16 cellular contexts compared by ENCODE assay signal in the genomic region with DNA sequence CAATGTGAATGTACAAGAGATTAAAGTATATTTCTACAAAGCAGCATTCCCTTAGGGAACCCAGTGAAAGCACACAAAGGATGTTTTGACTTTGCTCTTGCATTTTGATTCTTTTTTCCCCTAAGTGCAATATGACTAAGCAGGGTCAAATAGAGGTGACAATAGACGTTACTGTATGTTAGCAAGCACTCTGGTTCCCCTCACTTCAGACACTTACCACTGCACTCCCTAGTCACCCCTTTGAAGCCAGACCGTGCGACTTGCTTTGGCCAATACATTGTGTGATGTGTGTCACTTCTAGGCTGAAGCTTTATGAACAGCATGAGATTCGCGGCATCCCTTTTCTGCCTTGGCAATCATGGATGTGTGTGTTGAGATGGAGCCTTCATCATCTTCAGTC.
A peak's percentile ranks its signal among the peaks of the same experiment; 100 is the strongest.
DNase-seq lines count a peak whose midpoint lies in the region; ATAC-seq and TF ChIP-seq lines count a peak whose summit lies in the region.
"Had no signal": no experiment of that assay in that cellular context is flagged by ENCODE, and none has a peak within 500 bp of the region (broad histone marks: within the 10 kb centered on the region; RNA-seq: fewer than 3 reads in every experiment).

No MANE protein-coding gene starts in this region.

- no peak overlapping the region for H3K14ac ChIP-seq in mesenchymal stem cell (ENCODE audit: low read length in 2 of 2)

- WGBS in GM23248 (ENCODE audit: low coverage in 1 of 2, low lambda C conversion rate in 2 of 2, missing lambda C conversion rate in 2 of 2), 2 experiments: 72 to 77% methylated on average over 5 of the region's 5 CpGs
- 73% methylated on average over 5 of the region's 5 CpGs for WGBS in mesenchymal stem cell
- no CpG with 5 or more reads among the region's 5 CpGs for WGBS in mesendoderm (ENCODE audit: extremely low coverage, insufficient coverage, low lambda C conversion rate)

- H2AFZ ChIP-seq in GM23248 (no peak overlapping the region), mesenchymal stem cell (ENCODE audit: low read depth, low read length) (no peak overlapping the region)

- H3K23ac ChIP-seq in mesenchymal stem cell (ENCODE audit: low read length in 2 of 2): no peak overlapping the region
- no peak overlapping the region for H3K23ac ChIP-seq in mesendoderm (ENCODE audit: low read length)

- H4K20me1 ChIP-seq in GM23248 (ENCODE audit: insufficient read depth): no peaks in the 10 kb centered on the region

- no peak for ATAC-seq in GM21723 (IDR thresholded peaks at IDR 0.05; ENCODE audit: unreplicated experiment)

- no peaks in the 10 kb centered on the region for H3F3A ChIP-seq in GM23248 (ENCODE audit: insufficient read depth)

- H3K36me3 ChIP-seq in GM23248 (ENCODE audit: low read depth) (no peaks in the 10 kb centered on the region), mesenchymal stem cell (ENCODE audit: control insufficient read depth in 1 of 2, insufficient read depth in 2 of 2, low read depth in 1 of 2, low read length in 2 of 2) (no peaks in the 10 kb centered on the region), mesendoderm (ENCODE audit: control insufficient read depth, insufficient read depth, low read length) (no peaks in the 10 kb centered on the region)
- H3K36me3 ChIP-seq: ascending aorta, prostate gland had no signal

- H3K56ac ChIP-seq in mesendoderm (ENCODE audit: low read length): no peak overlapping the region

- TF ChIP-seq CTCF in AG10803 (conservative IDR thresholded peaks at IDR 0.05; ENCODE audit: low read length): no peak

- H3K4me1 ChIP-seq in GM23248 (ENCODE audit: insufficient read depth) (no peaks in the 10 kb centered on the region), mesenchymal stem cell (ENCODE audit: control insufficient read depth, insufficient read depth, low read depth, low read length) (peaks cover 1% of the 10 kb centered on the region), mesendoderm (ENCODE audit: control insufficient read depth, low read depth, low read length) (no peaks in the 10 kb centered on the region)
- H3K4me1 ChIP-seq: ascending aorta, prostate gland had no signal

- H3K4me3 ChIP-seq in AG10803 (ENCODE audit: low read length) (no peak overlapping the region), GM23248 (no peak overlapping the region), mesenchymal stem cell (ENCODE audit: insufficient read depth in 1 of 2, low read depth in 1 of 2, low read length in 2 of 2) (no peak overlapping the region), mesendoderm (ENCODE audit: low read length) (no peak overlapping the region)
- H3K4me3 ChIP-seq: ascending aorta, prostate gland, SK-N-MC had no signal

- H3K4me2 ChIP-seq in GM23248 (ENCODE audit: unreplicated experiment): no peak overlapping the region
- H3K4me2 ChIP-seq in mesenchymal stem cell (ENCODE audit: low read length, poor library complexity, severe bottlenecking): no peak overlapping the region
- no peak overlapping the region for H3K4me2 ChIP-seq in mesendoderm (ENCODE audit: low read length)

- H3K9me2 ChIP-seq in GM23248 (ENCODE audit: insufficient read depth): no peaks in the 10 kb centered on the region

- H2AK5ac ChIP-seq in mesenchymal stem cell (ENCODE audit: low read length, severe bottlenecking): no peak overlapping the region
- no peak overlapping the region for H2AK5ac ChIP-seq in mesendoderm (ENCODE audit: low read length)

- H4K5ac ChIP-seq in mesendoderm (ENCODE audit: low read length): no peak overlapping the region

- H3K9me3 ChIP-seq in GM23248 (ENCODE audit: low read depth): no peaks in the 10 kb centered on the region
- no peaks in the 10 kb centered on the region for H3K9me3 ChIP-seq in mesenchymal stem cell (ENCODE audit: control insufficient read depth, low read length)
- H3K9me3 ChIP-seq: ascending aorta, prostate gland had no signal

- DNase-seq in AG10803 (ENCODE audit: low read depth): peak; percentile 3
- DNase-seq in GM23248: peak; percentile 30
- DNase-seq in astrocyte of the hippocampus (ENCODE audit: low read depth, low spot score): peak; percentile 44
- DNase-seq in mesenchymal stem cell: peak; percentile 54
- no peak for DNase-seq in NAMALWA (ENCODE audit: low spot score)
- no peak for DNase-seq in mesendoderm
- DNase-seq: activated CD4-positive, alpha-beta T cell treated with anti-CD3 and anti-CD28 coated beads, Interleukin-2, amount 50 U/mL, for 48 hours; DMS53; left cardiac atrium; NCI-H187; NCI-H446; stimulated activated CD4-positive, alpha-beta T cell treated with anti-CD3 and anti-CD28 coated beads, Interleukin-12 subunit alpha, Interleukin-12 subunit beta, amount 100 ng/mL, for 4 hours had no signal

- H2BK12ac ChIP-seq in mesenchymal stem cell (ENCODE audit: low read length in 2 of 2): peak overlapping the region; percentile 38 to 63

- H2BK5ac ChIP-seq in mesenchymal stem cell (ENCODE audit: low read depth, low read length, poor library complexity, severe bottlenecking) (no peak overlapping the region), mesendoderm (ENCODE audit: low read length) (no peak overlapping the region)

- H2BK120ac ChIP-seq in mesenchymal stem cell (ENCODE audit: low read depth, low read length): no peak overlapping the region
- no peak overlapping the region for H2BK120ac ChIP-seq in mesendoderm (ENCODE audit: low read depth, low read length)

- peak overlapping the region in 1 of 2 experiments; percentile 16 for H3K18ac ChIP-seq in mesenchymal stem cell (ENCODE audit: low read depth in 1 of 2, low read length in 2 of 2)
- H3K18ac ChIP-seq in mesendoderm (ENCODE audit: low read length): no peak overlapping the region

- H3K79me1 ChIP-seq in mesenchymal stem cell (replicated peaks; ENCODE audit: low read length, poor library complexity, severe bottlenecking) (no peaks in the 10 kb centered on the region), mesendoderm (ENCODE audit: low read length) (no peaks in the 10 kb centered on the region)

- no peaks in the 10 kb centered on the region for H3K27me3 ChIP-seq in GM23248 (replicated peaks; ENCODE audit: insufficient read depth)
- H3K27me3 ChIP-seq in mesenchymal stem cell (ENCODE audit: control insufficient read depth in 1 of 2, insufficient read depth in 1 of 2, low read length in 2 of 2): no peaks in the 10 kb centered on the region
- no peaks in the 10 kb centered on the region for H3K27me3 ChIP-seq in mesendoderm (ENCODE audit: insufficient read depth, low read length, poor library complexity)
- H3K27me3 ChIP-seq: ascending aorta had no signal

- peak overlapping the region in 1 of 2 experiments; percentile 24 for H3K4ac ChIP-seq in mesenchymal stem cell (ENCODE audit: low read depth in 1 of 2, low read length in 2 of 2)
- no peak overlapping the region for H3K4ac ChIP-seq in mesendoderm (ENCODE audit: low read depth, low read length)

- H3K27ac ChIP-seq in GM23248 (no peak overlapping the region), mesenchymal stem cell (ENCODE audit: low read length, poor library complexity, severe bottlenecking) (no peak overlapping the region), mesendoderm (ENCODE audit: low read depth, low read length) (no peak overlapping the region)
- H3K27ac ChIP-seq: ascending aorta, prostate gland, SK-N-MC had no signal

- in situ Hi-C loops in GM23248 (cut with MboI): no loop called here

- H4K91ac ChIP-seq in mesenchymal stem cell (ENCODE audit: low read length): no peak overlapping the region

- H3K9ac ChIP-seq in GM23248: no peak overlapping the region
- no peak overlapping the region for H3K9ac ChIP-seq in mesenchymal stem cell (ENCODE audit: low read length)
- no peak overlapping the region for H3K9ac ChIP-seq in mesendoderm (ENCODE audit: low read length)

- H4K8ac ChIP-seq in mesenchymal stem cell (ENCODE audit: low read length) (no peak overlapping the region), mesendoderm (ENCODE audit: low read depth, low read length) (no peak overlapping the region)

- no peaks in the 10 kb centered on the region for H3K79me2 ChIP-seq in GM23248 (ENCODE audit: insufficient read depth)
- no peaks in the 10 kb centered on the region for H3K79me2 ChIP-seq in mesendoderm (ENCODE audit: control insufficient read depth, insufficient read depth, low read length)

- H2BK15ac ChIP-seq in mesenchymal stem cell (ENCODE audit: low read depth, poor library complexity, severe bottlenecking) (no peak overlapping the region), mesendoderm (replicated peaks; ENCODE audit: low read depth) (no peak overlapping the region)

Comparison
In these comparisons a context has a peak if more than half of its experiments do, and no peak if none do; other contexts are left out.
1. DNase-seq: peak in AG10803 (single experiment), GM23248 (single experiment), astrocyte of the hippocampus (single experiment) and mesenchymal stem cell (single experiment); none in NAMALWA (single experiment) and mesendoderm (single experiment).